ENCODE assay signal across 11 cellular contexts in the genomic region with DNA sequence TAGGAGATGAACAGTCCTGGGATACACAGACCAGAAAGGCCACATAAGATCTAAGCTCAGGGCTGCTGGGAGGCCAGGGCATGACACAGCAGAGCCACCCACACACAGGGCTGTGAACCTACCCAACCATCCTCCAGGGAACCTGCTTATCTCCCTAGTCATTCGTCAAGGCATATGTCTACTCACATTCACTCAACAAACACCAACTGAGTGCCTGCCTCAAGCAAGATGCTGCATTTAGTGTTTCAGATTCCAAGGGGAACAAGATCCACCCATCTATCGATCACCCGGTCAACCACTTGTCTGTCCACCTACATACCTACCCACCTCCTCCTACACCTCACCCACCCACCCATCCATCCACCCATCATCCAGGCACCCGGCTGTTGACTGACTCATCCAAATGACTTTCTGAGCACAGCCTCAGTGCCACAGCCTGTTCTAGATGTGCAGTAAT. TPM values are rescaled to one million over a fixed set of nuclear protein-coding genes. Genes with fewer than 3 reads are reported as not detected.
A peak's percentile ranks its signal among the peaks of the same experiment; 100 is the strongest.
DNase-seq lines count a peak whose midpoint lies in the region; ATAC-seq and TF ChIP-seq lines count a peak whose summit lies in the region.
"Had no signal": no experiment of that assay in that cellular context is flagged by ENCODE, and none has a peak within 500 bp of the region (broad histone marks: within the 10 kb centered on the region; RNA-seq: fewer than 3 reads in every experiment).

No MANE protein-coding gene starts in this region.

- H3K27ac Mint-ChIP-seq in CD4-positive, CD25-positive, alpha-beta regulatory T cell: peak overlapping the region; percentile 57 to 97 (median 78)
- H3K27ac Mint-ChIP-seq in activated T-cell treated with anti-CD3 and anti-CD28 coated beads, Interleukin-2, amount 50 U/mL, for 72 hours: peak overlapping the region; percentile 3
- H3K27ac Mint-ChIP-seq in immature natural killer cell: peak overlapping the region in 5 of 6 donors; percentile 24 to 93 (median 49)

- H3K4me3 ChIP-seq in CD4-positive, CD25-positive, alpha-beta regulatory T cell (ENCODE audit: low read depth, low read length): peak overlapping the region; percentile 81
- H3K4me3 ChIP-seq in HUES6 (ENCODE audit: low read depth, low read length) (peak overlapping the region; percentile 87; the same call in 1 of the 2 replicates), upper lobe of left lung (peak overlapping the region in 1 of 4 donors; percentile 85)

- H3K4me1 Mint-ChIP-seq in CD4-positive, CD25-positive, alpha-beta regulatory T cell: peaks cover 4 to 68% (median 34%) of the 10 kb centered on the region in 4 donors
- peaks cover 61% of the 10 kb centered on the region for H3K4me1 Mint-ChIP-seq in activated T-cell treated with anti-CD3 and anti-CD28 coated beads, Interleukin-2, amount 50 U/mL, for 72 hours (ENCODE audit: low read depth)
- H3K4me1 Mint-ChIP-seq in immature natural killer cell: peaks cover 39 to 45% of the 10 kb centered on the region in 2 donors

- no peaks in the 10 kb centered on the region for H3K27me3 ChIP-seq in CD4-positive, CD25-positive, alpha-beta regulatory T cell (ENCODE audit: control insufficient read depth, insufficient read depth, low read length)
- H3K27me3 ChIP-seq in HUES6 (ENCODE audit: control insufficient read depth, insufficient read depth, low read length) (no peaks in the 10 kb centered on the region), upper lobe of left lung (no peaks in the 10 kb centered on the region)
- H3K27me3 ChIP-seq: tibial nerve had no signal

- H3K9ac ChIP-seq in HUES6 (ENCODE audit: low read length): no peak overlapping the region

- H3K4me3 Mint-ChIP-seq in CD4-positive, CD25-positive, alpha-beta regulatory T cell: peak overlapping the region; percentile 48 to 98 (median 94)
- H3K4me3 Mint-ChIP-seq in activated T-cell treated with anti-CD3 and anti-CD28 coated beads, Interleukin-2, amount 50 U/mL, for 72 hours: peak overlapping the region; percentile 90 to 97
- peak overlapping the region; percentile 58 to 99 (median 70) for H3K4me3 Mint-ChIP-seq in immature natural killer cell

- no peak for TF ChIP-seq CTCF in upper lobe of left lung (IDR thresholded peaks at IDR 0.05)

- H3K9me3 ChIP-seq in CD4-positive, CD25-positive, alpha-beta regulatory T cell (ENCODE audit: control insufficient read depth in 2 of 2, low read length in 2 of 2): no peaks in the 10 kb centered on the region
- H3K9me3 ChIP-seq in HUES6 (ENCODE audit: control insufficient read depth, insufficient read depth, low read depth, low read length) (no peaks in the 10 kb centered on the region), upper lobe of left lung (no peaks in the 10 kb centered on the region)
- H3K9me3 ChIP-seq: left lung, tibial nerve had no signal

- no peak for TF ChIP-seq POLR2A in upper lobe of left lung (IDR thresholded peaks at IDR 0.05)

- ATAC-seq in CD4-positive, CD25-positive, alpha-beta regulatory T cell (ENCODE audit: low read depth in 2 of 2): no peak
- ATAC-seq in activated T-cell treated with anti-CD3 and anti-CD28 coated beads, Interleukin-2, amount 50 U/mL, for 72 hours (replicated peaks in 1 of 2): peak; percentile 21 to 24
- ATAC-seq in GM21786 (IDR thresholded peaks at IDR 0.05; ENCODE audit: unreplicated experiment): no peak
- no peak for ATAC-seq in upper lobe of left lung (ENCODE audit: low FRiP score in 2 of 2)
- ATAC-seq: left lung had no signal

- H3K27ac ChIP-seq in CD4-positive, CD25-positive, alpha-beta regulatory T cell (ENCODE audit: insufficient read depth, low read length, poor library complexity, severe bottlenecking): no peak overlapping the region
- H3K27ac ChIP-seq in HUES6 (ENCODE audit: low read depth, low read length) (no peak overlapping the region), upper lobe of left lung (no peak overlapping the region)
- H3K27ac ChIP-seq: left lung, tibial nerve had no signal

- H3K9me3 Mint-ChIP-seq in CD4-positive, CD25-positive, alpha-beta regulatory T cell: peaks cover 0 to 3% (median 0%) of the 10 kb centered on the region in 7 donors
- H3K9me3 Mint-ChIP-seq in activated T-cell treated with anti-CD3 and anti-CD28 coated beads, Interleukin-2, amount 50 U/mL, for 72 hours: no peaks in the 10 kb centered on the region
- no peaks in the 10 kb centered on the region for H3K9me3 Mint-ChIP-seq in immature natural killer cell

- H3K27me3 Mint-ChIP-seq in CD4-positive, CD25-positive, alpha-beta regulatory T cell: peaks cover 7% of the 10 kb centered on the region
- no peaks in the 10 kb centered on the region for H3K27me3 Mint-ChIP-seq in activated T-cell treated with anti-CD3 and anti-CD28 coated beads, Interleukin-2, amount 50 U/mL, for 72 hours (ENCODE audit: low read depth)
- H3K27me3 Mint-ChIP-seq in immature natural killer cell (ENCODE audit: low read depth in 3 of 3): peaks cover 6 to 10% (median 7%) of the 10 kb centered on the region in 3 donors

- peaks cover 11% of the 10 kb centered on the region for H3K36me3 ChIP-seq in CD4-positive, CD25-positive, alpha-beta regulatory T cell (ENCODE audit: control insufficient read depth, insufficient read depth, low read length)
- H3K36me3 ChIP-seq in HUES6 (ENCODE audit: control insufficient read depth, insufficient read depth, low read length): no peaks in the 10 kb centered on the region
- peaks cover 0 to 13% (median 3%) of the 10 kb centered on the region in 4 donors for H3K36me3 ChIP-seq in upper lobe of left lung

- no peak for TF ChIP-seq EP300 in upper lobe of left lung (IDR thresholded peaks at IDR 0.05)

- H3K36me3 Mint-ChIP-seq in CD4-positive, CD25-positive, alpha-beta regulatory T cell: peaks cover 5% of the 10 kb centered on the region
- H3K36me3 Mint-ChIP-seq in activated T-cell treated with anti-CD3 and anti-CD28 coated beads, Interleukin-2, amount 50 U/mL, for 72 hours (ENCODE audit: insufficient read depth in 2 of 2): peaks cover 4 to 14% of the 10 kb centered on the region in 2 donors
- H3K36me3 Mint-ChIP-seq in immature natural killer cell: peaks cover 3 to 15% (median 4%) of the 10 kb centered on the region in 3 donors

- DNase-seq in CD4-positive, CD25-positive, alpha-beta regulatory T cell: no peak
- no peak for DNase-seq in activated T-cell treated with anti-CD3 and anti-CD28 coated beads, Interleukin-2, amount 50 U/mL, for 72 hours
- no peak for DNase-seq in immature natural killer cell
- DNase-seq in NOMO-1 (lab: John Stamatoyannopoulos, UW; ENCODE audit: unreplicated experiment in 2 of 2): no peak
- no peak for DNase-seq in upper lobe of left lung
- DNase-seq in NCI-H2227 (lab: John Stamatoyannopoulos, UW; ENCODE audit: unreplicated experiment): no peak
- DNase-seq: NCI-H2171 had no signal

- 79 to 87% methylated on average over 4 of the region's 4 CpGs for WGBS in upper lobe of left lung, 2 donors

- peaks cover 39% of the 10 kb centered on the region for H3K4me1 ChIP-seq in CD4-positive, CD25-positive, alpha-beta regulatory T cell (ENCODE audit: control insufficient read depth, insufficient read depth, low read length, poor library complexity, severe bottlenecking)
- H3K4me1 ChIP-seq in HUES6 (ENCODE audit: control insufficient read depth, insufficient read depth, low read length): peaks cover 24% of the 10 kb centered on the region
- peaks cover 31 to 49% (median 32%) of the 10 kb centered on the region in 4 donors for H3K4me1 ChIP-seq in upper lobe of left lung

RNA-seq across cellular contexts. Expression of gene DPM2, which starts 1.9 kb away (rescaled TPM):
- 35.7 TPM for total RNA-seq in CD4-positive, CD25-positive, alpha-beta regulatory T cell
- polyA plus RNA-seq in CD4-positive, CD25-positive, alpha-beta regulatory T cell: 10 to 100 TPM; 27.5 to 30.6 (median 29.7) TPM
- 10 to 100 TPM; 44.2 to 51.1 TPM for total RNA-seq in activated T-cell treated with anti-CD3 and anti-CD28 coated beads, Interleukin-2, amount 50 U/mL, for 72 hours
- 10 to 100 TPM; 48.0 to 79.7 (median 59.8) TPM for polyA plus RNA-seq in immature natural killer cell
- total RNA-seq in upper lobe of left lung: 10 to 100 TPM; 20.1 to 40.7 (median 25.6) TPM

RNA-seq across cellular contexts. Expression of gene PIP5KL1, which starts 5.2 kb away (rescaled TPM):
- total RNA-seq in CD4-positive, CD25-positive, alpha-beta regulatory T cell: 3.3 TPM
- 1 to 10 TPM in 1 of 4 donors, under 1 TPM in 2, not detected in 1; 0.22 to 1.1 (median 0.81) TPM for polyA plus RNA-seq in CD4-positive, CD25-positive, alpha-beta regulatory T cell
- 1 to 10 TPM; 4.4 to 6.4 TPM for total RNA-seq in activated T-cell treated with anti-CD3 and anti-CD28 coated beads, Interleukin-2, amount 50 U/mL, for 72 hours
- under 1 TPM in 2 of 3 donors, not detected in 1; 0.14 to 0.18 TPM for polyA plus RNA-seq in immature natural killer cell
- 10 to 100 TPM in 3 of 6 donors, 1 to 10 TPM in 3; 4.1 to 38.8 (median 10.0) TPM for total RNA-seq in upper lobe of left lung

RNA-seq across cellular contexts. Expression of gene ST6GALNAC4, which starts 19.0 kb away (rescaled TPM):
- 31.6 TPM for total RNA-seq in CD4-positive, CD25-positive, alpha-beta regulatory T cell
- 10 to 100 TPM; 23.1 to 23.8 (median 23.7) TPM for polyA plus RNA-seq in CD4-positive, CD25-positive, alpha-beta regulatory T cell
- total RNA-seq in activated T-cell treated with anti-CD3 and anti-CD28 coated beads, Interleukin-2, amount 50 U/mL, for 72 hours: 10 to 100 TPM; 28.1 to 30.5 TPM
- polyA plus RNA-seq in immature natural killer cell: 10 to 100 TPM in 1 of 3 donors, 1 to 10 TPM in 2; 8.7 to 20.1 (median 9.1) TPM
- total RNA-seq in upper lobe of left lung: 100 to 1,000 TPM in 1 of 6 donors, 10 to 100 TPM in 5; 41.3 to 105 (median 56.2) TPM

RNA-seq across cellular contexts. Expression of gene ST6GALNAC6, which starts 36.4 kb away (rescaled TPM):
- 136 TPM for total RNA-seq in CD4-positive, CD25-positive, alpha-beta regulatory T cell
- 10 to 100 TPM; 43.7 to 50.5 (median 47.9) TPM for polyA plus RNA-seq in CD4-positive, CD25-positive, alpha-beta regulatory T cell
- total RNA-seq in activated T-cell treated with anti-CD3 and anti-CD28 coated beads, Interleukin-2, amount 50 U/mL, for 72 hours: 10 to 100 TPM; 74.4 to 75.6 TPM
- polyA plus RNA-seq in immature natural killer cell: 10 to 100 TPM; 84.0 to 97.8 (median 94.1) TPM
- total RNA-seq in upper lobe of left lung: 100 to 1,000 TPM in 1 of 6 donors, 10 to 100 TPM in 5; 67.3 to 117 (median 85.2) TPM

RNA-seq across cellular contexts. Expression of gene EEIG1, which starts 45.0 kb away (rescaled TPM):
- 402 TPM for total RNA-seq in CD4-positive, CD25-positive, alpha-beta regulatory T cell
- polyA plus RNA-seq in CD4-positive, CD25-positive, alpha-beta regulatory T cell: 100 to 1,000 TPM; 140 to 190 (median 177) TPM
- 10 to 100 TPM; 59.2 to 75.1 TPM for total RNA-seq in activated T-cell treated with anti-CD3 and anti-CD28 coated beads, Interleukin-2, amount 50 U/mL, for 72 hours
- polyA plus RNA-seq in immature natural killer cell: 10 to 100 TPM in 2 of 3 donors, 1 to 10 TPM in 1; 7.6 to 19.6 (median 14.7) TPM
- total RNA-seq in upper lobe of left lung: 10 to 100 TPM; 17.8 to 60.7 (median 48.0) TPM

Comparison
In these comparisons a context has a peak if more than half of its experiments do, and no peak if none do; other contexts are left out.
1. ATAC-seq: peak in activated T-cell treated with anti-CD3 and anti-CD28 coated beads, Interleukin-2, amount 50 U/mL, for 72 hours (2 of 2); none in CD4-positive, CD25-positive, alpha-beta regulatory T cell (0 of 2), GM21786 (single experiment) and upper lobe of left lung (0 of 2).
2. H3K27ac Mint-ChIP-seq: peak in every context shown above with its lines; median percentile 78 in CD4-positive, CD25-positive, alpha-beta regulatory T cell; 49 in immature natural killer cell; 3 in activated T-cell treated with anti-CD3 and anti-CD28 coated beads, Interleukin-2, amount 50 U/mL, for 72 hours.
3. Peak in every context shown above with its lines, with median percentiles within 50 percentile points of each other: H3K4me3 Mint-ChIP-seq.